ENCODE assay signal across 8 cellular contexts in the genomic region with DNA sequence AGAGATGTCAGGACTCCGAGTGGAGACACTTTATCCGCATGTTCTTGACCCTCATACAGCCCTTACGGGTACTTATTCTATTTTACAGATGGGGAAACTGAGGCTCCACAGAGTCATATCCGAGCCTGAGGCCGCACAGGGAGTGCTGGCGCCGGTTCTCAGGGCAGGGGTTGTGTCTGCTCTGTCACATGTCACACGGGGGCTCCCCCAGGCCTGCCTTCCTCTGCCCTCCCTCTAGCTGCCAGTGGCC. TPM values are rescaled to one million over a fixed set of nuclear protein-coding genes. Genes with fewer than 3 reads are reported as not detected.
DNase-seq lines count a peak whose midpoint lies in the region; ATAC-seq and TF ChIP-seq lines count a peak whose summit lies in the region.

No MANE protein-coding gene starts in this region.

- 24 to 29% methylated on average over 8 of the region's 8 CpGs for WGBS in tibial nerve, 2 donors

- H3K27ac Mint-ChIP-seq in naive B cell: peak overlapping the region in 3 of 6 donors; percentile 16 to 72 (median 18)

- H3K27me3 ChIP-seq in tibial nerve: no peaks in the 10 kb centered on the region

- H3K27ac ChIP-seq in cingulate gyrus (ENCODE audit: low read depth, low read length) (peak overlapping the region; percentile 81), tibial nerve (peak overlapping the region; percentile 89 to 99 (median 92))

- no peak for TF ChIP-seq EP300 in tibial nerve (IDR thresholded peaks at IDR 0.05)

- peak overlapping the region; percentile 35 for H3K4me3 Mint-ChIP-seq in activated T-cell treated with anti-CD3 and anti-CD28 coated beads, Interleukin-2, amount 50 U/mL, for 4 hours
- peak overlapping the region in 7 of 8 donors; percentile 32 to 87 (median 76) for H3K4me3 Mint-ChIP-seq in naive B cell

- TF ChIP-seq POLR2A in tibial nerve (IDR thresholded peaks at IDR 0.05): no peak

- no peak for DNase-seq in activated T-cell treated with anti-CD3 and anti-CD28 coated beads, Interleukin-2, amount 50 U/mL, for 4 hours
- DNase-seq in activated T-cell treated with anti-CD3 and anti-CD28 coated beads for 4 hours (no peak), naive B cell (no peak), tibial nerve (ENCODE audit: low spot score in 2 of 2) (no peak)

- H3K9me3 Mint-ChIP-seq in activated T-cell treated with anti-CD3 and anti-CD28 coated beads, Interleukin-2, amount 50 U/mL, for 4 hours: no peaks in the 10 kb centered on the region
- H3K9me3 Mint-ChIP-seq in naive B cell: no peaks in the 10 kb centered on the region

- H3K27me3 Mint-ChIP-seq in activated T-cell treated with anti-CD3 and anti-CD28 coated beads, Interleukin-2, amount 50 U/mL, for 4 hours (ENCODE audit: low read depth): no peaks in the 10 kb centered on the region
- no peaks in the 10 kb centered on the region for H3K27me3 Mint-ChIP-seq in naive B cell

- TF ChIP-seq CTCF in tibial nerve (IDR thresholded peaks at IDR 0.05): no peak

- peaks cover 0 to 63% (median 56%) of the 10 kb centered on the region in 4 donors for H3K4me1 ChIP-seq in tibial nerve

- H3K4me1 Mint-ChIP-seq in activated T-cell treated with anti-CD3 and anti-CD28 coated beads, Interleukin-2, amount 50 U/mL, for 4 hours (ENCODE audit: low read depth): peaks cover 39% of the 10 kb centered on the region
- peaks cover 41 to 75% (median 51%) of the 10 kb centered on the region in 3 donors for H3K4me1 Mint-ChIP-seq in naive B cell

- H3K9me3 ChIP-seq in tibial nerve: no peaks in the 10 kb centered on the region

- no peaks in the 10 kb centered on the region for H3K36me3 Mint-ChIP-seq in activated T-cell treated with anti-CD3 and anti-CD28 coated beads, Interleukin-2, amount 50 U/mL, for 4 hours (ENCODE audit: insufficient read depth)
- no peaks in the 10 kb centered on the region for H3K36me3 Mint-ChIP-seq in naive B cell

- peak overlapping the region in 1 of 4 donors; percentile 85 for H3K4me3 ChIP-seq in tibial nerve

- no peak for ATAC-seq in activated T-cell treated with anti-CD3 and anti-CD28 coated beads, Interleukin-2, amount 50 U/mL, for 4 hours
- peak in 1 of 2 donors; percentile 44 for ATAC-seq in naive B cell (ENCODE audit: low read depth in 2 of 2)
- ATAC-seq in GM21381 (IDR thresholded peaks at IDR 0.05; ENCODE audit: unreplicated experiment): no peak
- no peak for ATAC-seq in GM19455 (IDR thresholded peaks at IDR 0.05; ENCODE audit: unreplicated experiment)
- ATAC-seq in GM19467 (IDR thresholded peaks at IDR 0.05; ENCODE audit: unreplicated experiment): no peak

- H3K36me3 ChIP-seq in tibial nerve: peaks cover 0 to 5% (median 0%) of the 10 kb centered on the region in 3 donors

RNA-seq across cellular contexts. Expression of a gene that starts 1.0 kb away (rescaled TPM):
- 10 to 100 TPM; 51.8 to 54.9 (median 54.5) TPM for total RNA-seq in activated T-cell treated with anti-CD3 and anti-CD28 coated beads, Interleukin-2, amount 50 U/mL, for 4 hours
- 10 to 100 TPM in 1 of 6 donors, 1 to 10 TPM in 5; 2.8 to 10.2 (median 5.5) TPM for polyA plus RNA-seq in naive B cell (ENCODE audit: low read depth in 6 of 6)
- 100 to 1,000 TPM; 217 to 256 (median 239) TPM for total RNA-seq in tibial nerve

RNA-seq across cellular contexts. Expression of a gene that starts 35.6 kb away (rescaled TPM):
- total RNA-seq in activated T-cell treated with anti-CD3 and anti-CD28 coated beads, Interleukin-2, amount 50 U/mL, for 4 hours: 1 to 10 TPM in 1 of 3 donors, under 1 TPM in 2; 0.66 to 1.2 (median 0.69) TPM
- under 1 TPM in 2 of 6 donors, not detected in 4; 0.17 to 0.29 TPM for polyA plus RNA-seq in naive B cell (ENCODE audit: low read depth in 6 of 6)
- total RNA-seq in tibial nerve: 10 to 100 TPM in 1 of 4 donors, 1 to 10 TPM in 3; 4.8 to 11.4 (median 6.3) TPM
